18 cellular contexts compared by ENCODE assay signal in genomic region chr7:10429031-10429430, GRCh38.
"Had no signal": no experiment of that assay in that cellular context is flagged by ENCODE, and none has a peak within 500 bp of the region (broad histone marks: within the 10 kb centered on the region; RNA-seq: fewer than 3 reads in every experiment).

No MANE protein-coding gene starts in this region.

- H3K27ac ChIP-seq: coronary artery, gastrocnemius medialis, heart right ventricle, tibial artery had no signal

- H3K36me3 ChIP-seq: gastrocnemius medialis, heart right ventricle, tibial artery had no signal

- H3K4me3 ChIP-seq: coronary artery, gastrocnemius medialis, heart right ventricle, tibial artery had no signal

- H3K9me3 ChIP-seq: gastrocnemius medialis, heart right ventricle, tibial artery had no signal

- H3K4me1 ChIP-seq: gastrocnemius medialis, heart right ventricle, tibial artery had no signal

- ATAC-seq: activated CD8-positive, alpha-beta memory T cell treated with anti-CD3 and anti-CD28 coated beads, Interleukin-2, amount 10 ng/mL, durations not matched to agents 7 days and 5 days; activated T-helper 17 cell treated with anti-CD3 and anti-CD28 coated beads, Interleukin-2, amount 50 U/mL, for 72 hours; esophagus mucosa; gastrocnemius medialis; heart right ventricle; natural killer cell; stimulated activated naive CD8-positive, alpha-beta T cell treated with anti-CD3 and anti-CD28 coated beads, Interleukin-15, Interleukin-2, amounts not matched to agents 100 U/mL and 50 U/mL, for 24 hours; T-cell had no signal

- H3K36me3 Mint-ChIP-seq: activated CD8-positive, alpha-beta memory T cell treated with anti-CD3 and anti-CD28 coated beads, Interleukin-2, amount 10 ng/mL, durations not matched to agents 7 days and 5 days; brain; natural killer cell; T-cell had no signal

- H3K4me1 Mint-ChIP-seq: activated CD4-positive, alpha-beta memory T cell treated with anti-CD3 and anti-CD28 coated beads, Interleukin-2, amount 10 ng/mL, durations not matched to agents 7 days and 5 days; activated CD8-positive, alpha-beta memory T cell treated with anti-CD3 and anti-CD28 coated beads, Interleukin-2, amount 10 ng/mL, durations not matched to agents 7 days and 5 days; activated T-helper 17 cell treated with anti-CD3 and anti-CD28 coated beads, Interleukin-2, amount 50 U/mL, for 72 hours; natural killer cell; T-cell had no signal

- H3K27ac Mint-ChIP-seq: activated CD4-positive, alpha-beta memory T cell treated with anti-CD3 and anti-CD28 coated beads, Interleukin-2, amount 10 ng/mL, durations not matched to agents 7 days and 5 days; activated CD8-positive, alpha-beta memory T cell treated with anti-CD3 and anti-CD28 coated beads, Interleukin-2, amount 10 ng/mL, durations not matched to agents 7 days and 5 days; activated T-helper 17 cell treated with anti-CD3 and anti-CD28 coated beads, Interleukin-2, amount 50 U/mL, for 72 hours; natural killer cell; T-cell had no signal

- DNase-seq: activated CD4-positive, alpha-beta memory T cell treated with anti-CD3 and anti-CD28 coated beads, Interleukin-2, amount 10 ng/mL, durations not matched to agents 7 days and 5 days; activated CD4-positive, alpha-beta T cell treated with anti-CD3 and anti-CD28 coated beads for 48 hours; activated CD4-positive, CD25-positive, alpha-beta regulatory T cell; activated CD8-positive, alpha-beta memory T cell treated with anti-CD3 and anti-CD28 coated beads, Interleukin-2, amount 10 ng/mL, durations not matched to agents 7 days and 5 days; activated naive CD4-positive, alpha-beta T cell treated with Interleukin-2 at 50 U/mL for 16 hours; gastrocnemius medialis; heart right ventricle; kidney glomerular epithelial cell; mesenchymal stem cell; natural killer cell; stimulated activated naive CD8-positive, alpha-beta T cell treated with anti-CD3 and anti-CD28 coated beads, Interleukin-15, Interleukin-2, amounts not matched to agents 100 U/mL and 50 U/mL, for 24 hours; T-cell; T-helper 9 cell; tibial artery had no signal

- H3K27me3 ChIP-seq: gastrocnemius medialis, heart right ventricle, tibial artery had no signal

- H3K4me3 Mint-ChIP-seq: activated CD4-positive, alpha-beta memory T cell treated with anti-CD3 and anti-CD28 coated beads, Interleukin-2, amount 10 ng/mL, durations not matched to agents 7 days and 5 days; activated CD8-positive, alpha-beta memory T cell treated with anti-CD3 and anti-CD28 coated beads, Interleukin-2, amount 10 ng/mL, durations not matched to agents 7 days and 5 days; activated T-helper 17 cell treated with anti-CD3 and anti-CD28 coated beads, Interleukin-2, amount 50 U/mL, for 72 hours; brain; natural killer cell; T-cell had no signal

- H3K27me3 Mint-ChIP-seq: activated CD4-positive, alpha-beta memory T cell treated with anti-CD3 and anti-CD28 coated beads, Interleukin-2, amount 10 ng/mL, durations not matched to agents 7 days and 5 days; activated CD8-positive, alpha-beta memory T cell treated with anti-CD3 and anti-CD28 coated beads, Interleukin-2, amount 10 ng/mL, durations not matched to agents 7 days and 5 days; activated T-helper 17 cell treated with anti-CD3 and anti-CD28 coated beads, Interleukin-2, amount 50 U/mL, for 72 hours; T-cell had no signal

- H3K9me3 Mint-ChIP-seq: activated CD4-positive, alpha-beta memory T cell treated with anti-CD3 and anti-CD28 coated beads, Interleukin-2, amount 10 ng/mL, durations not matched to agents 7 days and 5 days had no signal
